ENCODE assay signal across 29 cellular contexts in the genomic region with DNA sequence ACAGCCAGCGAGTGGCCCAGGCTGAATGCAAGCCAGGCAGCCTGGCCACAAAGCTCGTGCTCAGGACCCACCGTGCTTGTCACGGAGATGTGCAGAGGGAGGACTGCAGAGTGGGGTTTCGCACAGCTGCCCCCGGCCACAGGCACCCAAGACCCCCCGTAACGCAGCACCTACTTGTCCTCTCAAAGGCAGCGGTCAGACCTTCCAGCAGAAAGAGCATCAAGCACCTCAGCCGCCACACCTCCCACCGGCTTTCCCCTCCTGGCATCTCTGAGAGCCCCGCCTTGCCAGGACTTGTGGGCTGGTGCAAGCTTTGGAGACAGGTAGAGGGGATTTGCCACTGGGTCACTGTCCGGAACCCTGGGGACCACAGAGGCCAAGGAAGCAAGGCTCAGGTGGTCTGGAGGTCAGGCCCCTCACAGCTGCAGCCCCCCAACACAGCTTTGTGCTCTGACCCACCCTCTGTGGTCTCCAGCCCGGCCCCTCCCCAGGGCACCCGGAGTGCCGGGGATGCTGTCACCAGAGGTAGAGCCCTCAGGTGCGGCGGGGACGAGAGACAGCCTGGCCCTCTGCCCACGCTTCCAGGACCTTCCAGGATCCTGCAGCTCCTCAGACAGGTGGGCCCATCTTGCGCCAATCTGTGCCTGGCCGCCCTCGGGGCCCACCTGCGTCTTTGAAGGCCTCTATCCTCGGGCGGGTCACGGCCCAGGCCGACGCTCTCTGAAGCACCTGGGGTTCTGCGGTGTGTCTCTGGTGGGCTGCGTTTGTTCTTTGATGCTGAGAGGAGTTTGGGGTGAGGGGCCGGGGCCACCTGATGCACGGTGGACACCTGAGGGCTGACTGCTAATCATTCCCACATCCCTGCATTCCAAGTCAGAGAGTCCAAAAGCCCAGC. TPM values are rescaled to one million over a fixed set of nuclear protein-coding genes. Genes with fewer than 3 reads are reported as not detected.
DNase-seq lines count a peak whose midpoint lies in the region; ATAC-seq and TF ChIP-seq lines count a peak whose summit lies in the region.
"Had no signal": no experiment of that assay in that cellular context is flagged by ENCODE, and none has a peak within 500 bp of the region (broad histone marks: within the 10 kb centered on the region; RNA-seq: fewer than 3 reads in every experiment).

No MANE protein-coding gene starts in this region.

- H3K36me3 ChIP-seq in mucosa of descending colon (ENCODE audit: low read depth) (no peaks in the 10 kb centered on the region), aorta (ENCODE audit: control insufficient read depth in 1 of 2, insufficient read depth in 2 of 2, low read length in 1 of 2) (no peaks in the 10 kb centered on the region), testis (ENCODE audit: low read depth, missing control alignments) (no peaks in the 10 kb centered on the region)
- H3K36me3 ChIP-seq: SJSA1 had no signal

- peaks cover 14% of the 10 kb centered on the region for H3K27me3 Mint-ChIP-seq in chondrocyte (ENCODE audit: low read depth)
- H3K27me3 Mint-ChIP-seq: stimulated activated naive CD8-positive, alpha-beta T cell treated with anti-CD3 and anti-CD28 coated beads, Interleukin-15, Interleukin-2, amounts not matched to agents 100 ng/mL and 50 ng/mL, for 24 hours had no signal

- H3K27ac Mint-ChIP-seq in chondrocyte (ENCODE audit: unreplicated experiment) = no peak overlapping the region
- H3K27ac Mint-ChIP-seq: stimulated activated naive CD8-positive, alpha-beta T cell treated with anti-CD3 and anti-CD28 coated beads, Interleukin-15, Interleukin-2, amounts not matched to agents 100 ng/mL and 50 ng/mL, for 24 hours had no signal

- H3K4me3 ChIP-seq in right cardiac atrium (ENCODE audit: low read length) (no peak overlapping the region), mucosa of descending colon (no peak overlapping the region), aorta (ENCODE audit: low read length in 2 of 2) (no peak overlapping the region), testis (no peak overlapping the region)
- H3K4me3 ChIP-seq: SJSA1, skin epidermis had no signal

- H3K27ac ChIP-seq in right cardiac atrium (ENCODE audit: low read length) (no peak overlapping the region), aorta (ENCODE audit: low read depth in 1 of 2, low read length in 2 of 2) (no peak overlapping the region), testis (no peak overlapping the region)
- H3K27ac ChIP-seq: KMS-11, SJSA1, skin epidermis had no signal

- H3K9me3 Mint-ChIP-seq in chondrocyte (ENCODE audit: low read depth) = peaks cover 15% of the 10 kb centered on the region

- TF ChIP-seq CTCF in chondrocyte (IDR thresholded peaks at IDR 0.05) (no peak), mucosa of descending colon (IDR thresholded peaks at IDR 0.05) (no peak), testis (IDR thresholded peaks at IDR 0.05) (no peak)

- H3K4me1 ChIP-seq in right cardiac atrium (ENCODE audit: control insufficient read depth, insufficient read depth, low read length) (no peaks in the 10 kb centered on the region), mucosa of descending colon (ENCODE audit: low read depth) (no peaks in the 10 kb centered on the region), aorta (ENCODE audit: control insufficient read depth in 1 of 2, insufficient read depth in 2 of 2, low read length in 2 of 2) (no peaks in the 10 kb centered on the region), testis (no peaks in the 10 kb centered on the region)
- H3K4me1 ChIP-seq: SJSA1 had no signal

- no peak overlapping the region for H3K4me3 Mint-ChIP-seq in chondrocyte (ENCODE audit: unreplicated experiment)
- H3K4me3 Mint-ChIP-seq: naive thymus-derived CD8-positive, alpha-beta T cell; stimulated activated naive CD8-positive, alpha-beta T cell treated with anti-CD3 and anti-CD28 coated beads, Interleukin-15, Interleukin-2, amounts not matched to agents 100 ng/mL and 50 ng/mL, for 24 hours had no signal

- H3K27me3 ChIP-seq in right cardiac atrium (ENCODE audit: control insufficient read depth, insufficient read depth) (no peaks in the 10 kb centered on the region), aorta (ENCODE audit: control insufficient read depth in 1 of 2, insufficient read depth in 2 of 2, low read length in 1 of 2) (no peaks in the 10 kb centered on the region), testis (no peaks in the 10 kb centered on the region)
- H3K27me3 ChIP-seq: SJSA1 had no signal

- intact Hi-C loops in left cardiac atrium (cut with DNase I) = no loop called here
- intact Hi-C loops in right cardiac atrium (cut with DNase I) = no loop called here
- intact Hi-C loops in mucosa of descending colon (cut with DNase I, micrococcal nuclease) = no loop called here
- intact Hi-C loops in aorta (cut with DNase I) = no loop called here
- intact Hi-C loops in testis (cut with DNase I; ENCODE audit: low total_unique reads) = no loop called here

- DNase-seq in left cardiac atrium = peak; percentile 14
- DNase-seq in right cardiac atrium = no peak
- peak; percentile 91 for DNase-seq in chondrocyte (ENCODE audit: low spot score)
- peak in 2 of 3 donors; percentile 5 to 45 for DNase-seq in mucosa of descending colon
- DNase-seq in aorta = peak; percentile 33 to 61
- DNase-seq in testis = no peak
- DNase-seq: activated CD4-positive, alpha-beta T cell treated with anti-CD3 and anti-CD28 coated beads for 1 hour; AML-193; effector CD8-positive, alpha-beta T cell; mesenchymal stem cell; NCI-H2029; NCI-H345; NCI-H82; PC-3; stimulated activated CD4-positive, alpha-beta T cell treated with anti-CD3 and anti-CD28 coated beads, Interleukin-4, amount 100 ng/mL, for 1 hour had no signal

- peaks cover 8% of the 10 kb centered on the region for H3K4me1 Mint-ChIP-seq in chondrocyte (ENCODE audit: low read depth)

- H3K9me3 ChIP-seq in right cardiac atrium (ENCODE audit: control insufficient read depth, low read length) (peaks cover under 1% of the 10 kb centered on the region), mucosa of descending colon (peaks cover 11% of the 10 kb centered on the region), aorta (ENCODE audit: control insufficient read depth, low read length) (peaks cover 5% of the 10 kb centered on the region), testis (no peaks in the 10 kb centered on the region)
- H3K9me3 ChIP-seq: SJSA1 had no signal

- TF ChIP-seq POLR2A in testis (IDR thresholded peaks at IDR 0.05) = no peak

- ATAC-seq in left cardiac atrium = no peak
- ATAC-seq in right cardiac atrium = no peak
- no peak for ATAC-seq in mucosa of descending colon
- no peak for ATAC-seq in aorta (ENCODE audit: low FRiP score)
- no peak for ATAC-seq in GM21723 (IDR thresholded peaks at IDR 0.05; ENCODE audit: unreplicated experiment)
- ATAC-seq: esophagus mucosa; HCT116; naive thymus-derived CD8-positive, alpha-beta T cell; PC-3 had no signal

- 84% methylated on average over 33 of the region's 33 CpGs for WGBS in right cardiac atrium
- 83 to 87% methylated on average over 28 to 33 of the region's 33 CpGs for whole genome bisulfite sequencing in aorta, 2 donors
- WGBS in testis, 2 donors = 85 to 87% methylated on average over 13 to 33 of the region's 33 CpGs

- peaks cover 4% of the 10 kb centered on the region for H3K36me3 Mint-ChIP-seq in chondrocyte (ENCODE audit: low read depth)
- H3K36me3 Mint-ChIP-seq: naive thymus-derived CD8-positive, alpha-beta T cell had no signal

RNA-seq across cellular contexts. Expression of gene HMX1, which starts 34.4 kb away (rescaled TPM):
- total RNA-seq in left cardiac atrium (not detected), right cardiac atrium (not detected), chondrocyte (3.7 TPM in 1 of 3 replicates, not detected in the others), mucosa of descending colon (under 1 TPM in 1 of 3 donors, not detected in 2; 0.19 TPM), aorta (not detected), testis (1 to 10 TPM; 4.2 to 7.3 TPM)
- polyA plus RNA-seq in right cardiac atrium (not detected), aorta (not detected), testis (ENCODE audit: insufficient read depth, low read depth, low replicate concordance) (0.65 TPM)
- total RNA-seq: activated CD8-positive, alpha-beta memory T cell treated with anti-CD3 and anti-CD28 coated beads for 36 hours; esophagus mucosa; frontal cortex; HT-29; naive thymus-derived CD8-positive, alpha-beta T cell; PC-3; T-helper 2 cell treated with Interferon-gamma antibody and Interleukin-4, amounts not matched to agents 100 ng/mL and 5 ng/mL, for 36 hours; ureter had no signal
- polyA plus RNA-seq: keratinocyte; naive thymus-derived CD8-positive, alpha-beta T cell had no signal

Comparison
In these comparisons a context has a peak if more than half of its experiments do, and no peak if none do; other contexts are left out.
1. DNase-seq: peak in left cardiac atrium (single experiment), chondrocyte (single experiment), mucosa of descending colon (2 of 3) and aorta (2 of 2); none in right cardiac atrium (0 of 3) and testis (single experiment).